33 cellular contexts compared by ENCODE assay signal in the genomic region with DNA sequence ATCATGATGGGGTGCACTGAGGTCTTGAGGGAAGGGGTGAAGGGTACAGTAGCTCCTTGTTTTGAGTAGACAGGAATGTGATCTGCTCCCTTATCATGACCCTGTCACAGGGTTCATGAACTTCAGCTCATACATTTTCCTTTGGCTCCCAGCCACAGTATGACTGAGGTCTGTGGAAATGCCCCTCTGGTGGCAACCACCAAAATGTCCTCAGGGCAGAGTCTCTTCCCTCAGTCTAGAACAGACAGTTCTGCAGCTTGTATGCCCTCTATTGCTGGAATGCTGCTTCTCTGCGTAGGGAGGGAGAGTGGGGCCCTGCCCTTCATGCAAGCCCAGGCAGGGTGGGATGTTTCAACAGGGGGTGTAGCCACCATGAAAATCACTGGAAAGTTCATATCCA. TPM values are rescaled to one million over a fixed set of nuclear protein-coding genes. Genes with fewer than 3 reads are reported as not detected.
"Had no signal": no experiment of that assay in that cellular context is flagged by ENCODE, and none has a peak within 500 bp of the region (broad histone marks: within the 10 kb centered on the region; RNA-seq: fewer than 3 reads in every experiment).

No MANE protein-coding gene starts in this region.

- H3K36me3 Mint-ChIP-seq: activated CD8-positive, alpha-beta memory T cell treated with anti-CD3 and anti-CD28 coated beads, Interleukin-2, amount 10 ng/mL, durations not matched to agents 7 days and 5 days; activated naive CD8-positive, alpha-beta T cell treated with anti-CD3 and anti-CD28 coated beads for 36 hours had no signal

- H3K27me3 ChIP-seq: brain microvascular endothelial cell, MG63 had no signal

- DNase-seq: activated CD4-positive, alpha-beta memory T cell treated with anti-CD3 and anti-CD28 coated beads, Interleukin-2, amount 10 ng/mL, durations not matched to agents 7 days and 5 days; activated CD4-positive, alpha-beta T cell treated with anti-CD3 and anti-CD28 coated beads for 1 hour; activated CD4-positive, alpha-beta T cell treated with anti-CD3 and anti-CD28 coated beads for 48 hours; activated CD4-positive, CD25-positive, alpha-beta regulatory T cell; activated CD8-positive, alpha-beta memory T cell treated with anti-CD3 and anti-CD28 coated beads for 24 hours; activated CD8-positive, alpha-beta memory T cell treated with anti-CD3 and anti-CD28 coated beads, Interleukin-2, amount 10 ng/mL, durations not matched to agents 7 days and 5 days; activated CD8-positive, alpha-beta memory T cell treated with anti-CD3 and anti-CD28 coated beads, Interleukin-2, amount 50 U/mL, for 48 hours; activated effector memory CD4-positive, alpha-beta T cell treated with anti-CD3 and anti-CD28 coated beads, Interleukin-2, amount 50 U/mL, for 16 hours; activated naive CD4-positive, alpha-beta T cell; activated naive CD4-positive, alpha-beta T cell treated with anti-CD3 and anti-CD28 coated beads, Interleukin-2, amount 50 U/mL, for 16 hours; activated naive CD8-positive, alpha-beta T cell treated with anti-CD3 and anti-CD28 coated beads for 36 hours; activated T-cell treated with anti-CD3 and anti-CD28 coated beads, Interleukin-2, amount 50 U/mL, for 72 hours; amniotic stem cell; aorta; brain microvascular endothelial cell; MG63; NCI-H1048; NCI-H187 treated with DMSO at 0.1 percent for 48 hours; NCI-H2081; NCI-H2171 treated with DMSO at 0.1 percent for 48 hours; NCI-H2227 treated with DMSO at 0.1 percent for 48 hours; NCI-H446; NCI-H510A treated with DMSO at 0.1 percent for 48 hours; NCI-H69; Right ventricle myocardium superior; RPMI8226; SW 1271; T-helper 1 cell; T-helper 2 cell; T-helper 9 cell; WERI-Rb-1 had no signal

- H3K4me3 Mint-ChIP-seq: activated CD4-positive, alpha-beta memory T cell treated with anti-CD3 and anti-CD28 coated beads, Interleukin-2, amount 10 ng/mL, durations not matched to agents 7 days and 5 days; activated CD8-positive, alpha-beta memory T cell treated with anti-CD3 and anti-CD28 coated beads, Interleukin-2, amount 10 ng/mL, durations not matched to agents 7 days and 5 days; activated naive CD8-positive, alpha-beta T cell treated with anti-CD3 and anti-CD28 coated beads for 36 hours; activated T-cell treated with anti-CD3 and anti-CD28 coated beads, Interleukin-2, amount 50 U/mL, for 72 hours; activated T-helper 17 cell treated with anti-CD3 and anti-CD28 coated beads, Interleukin-2, amount 50 U/mL, for 72 hours had no signal

- H3K27ac ChIP-seq: brain microvascular endothelial cell, WERI-Rb-1 had no signal

- H3K27me3 Mint-ChIP-seq: activated CD4-positive, alpha-beta memory T cell treated with anti-CD3 and anti-CD28 coated beads, Interleukin-2, amount 10 ng/mL, durations not matched to agents 7 days and 5 days; activated CD8-positive, alpha-beta memory T cell treated with anti-CD3 and anti-CD28 coated beads, Interleukin-2, amount 10 ng/mL, durations not matched to agents 7 days and 5 days had no signal

- H3K27ac Mint-ChIP-seq: activated CD4-positive, alpha-beta memory T cell treated with anti-CD3 and anti-CD28 coated beads, Interleukin-2, amount 10 ng/mL, durations not matched to agents 7 days and 5 days; activated CD8-positive, alpha-beta memory T cell treated with anti-CD3 and anti-CD28 coated beads, Interleukin-2, amount 10 ng/mL, durations not matched to agents 7 days and 5 days; activated naive CD8-positive, alpha-beta T cell treated with anti-CD3 and anti-CD28 coated beads for 36 hours; activated T-cell treated with anti-CD3 and anti-CD28 coated beads, Interleukin-2, amount 50 U/mL, for 72 hours; activated T-helper 17 cell treated with anti-CD3 and anti-CD28 coated beads, Interleukin-2, amount 50 U/mL, for 72 hours had no signal

- H3K36me3 ChIP-seq: brain microvascular endothelial cell, MG63, WERI-Rb-1 had no signal

- H3K4me3 ChIP-seq: MG63 had no signal

- H3K4me1 Mint-ChIP-seq: activated CD4-positive, alpha-beta memory T cell treated with anti-CD3 and anti-CD28 coated beads, Interleukin-2, amount 10 ng/mL, durations not matched to agents 7 days and 5 days; activated CD8-positive, alpha-beta memory T cell treated with anti-CD3 and anti-CD28 coated beads, Interleukin-2, amount 10 ng/mL, durations not matched to agents 7 days and 5 days; activated naive CD8-positive, alpha-beta T cell treated with anti-CD3 and anti-CD28 coated beads for 36 hours; activated T-helper 17 cell treated with anti-CD3 and anti-CD28 coated beads, Interleukin-2, amount 50 U/mL, for 72 hours had no signal

- ATAC-seq: activated CD8-positive, alpha-beta memory T cell treated with anti-CD3 and anti-CD28 coated beads, Interleukin-2, amount 10 ng/mL, durations not matched to agents 7 days and 5 days; activated T-cell treated with anti-CD3 and anti-CD28 coated beads, Interleukin-2, amount 50 U/mL, for 72 hours; activated T-helper 17 cell treated with anti-CD3 and anti-CD28 coated beads, Interleukin-2, amount 50 U/mL, for 72 hours; Panc1 had no signal

RNA-seq across cellular contexts. Expression of a gene that starts 53.8 kb away (rescaled TPM):
- total RNA-seq: activated CD4-positive, alpha-beta memory T cell treated with anti-CD3 and anti-CD28 coated beads, Interleukin-2, amount 10 ng/mL, durations not matched to agents 7 days and 5 days; activated CD8-positive, alpha-beta memory T cell treated with anti-CD3 and anti-CD28 coated beads, Interleukin-2, amount 10 ng/mL, durations not matched to agents 7 days and 5 days; activated naive CD8-positive, alpha-beta T cell treated with anti-CD3 and anti-CD28 coated beads for 36 hours; activated T-cell treated with anti-CD3 and anti-CD28 coated beads, Interleukin-2, amount 50 U/mL, for 72 hours; activated T-helper 17 cell treated with anti-CD3 and anti-CD28 coated beads, Interleukin-2, amount 50 U/mL, for 72 hours had no signal
